ENCODE assay signal across 14 cellular contexts in the genomic region with DNA sequence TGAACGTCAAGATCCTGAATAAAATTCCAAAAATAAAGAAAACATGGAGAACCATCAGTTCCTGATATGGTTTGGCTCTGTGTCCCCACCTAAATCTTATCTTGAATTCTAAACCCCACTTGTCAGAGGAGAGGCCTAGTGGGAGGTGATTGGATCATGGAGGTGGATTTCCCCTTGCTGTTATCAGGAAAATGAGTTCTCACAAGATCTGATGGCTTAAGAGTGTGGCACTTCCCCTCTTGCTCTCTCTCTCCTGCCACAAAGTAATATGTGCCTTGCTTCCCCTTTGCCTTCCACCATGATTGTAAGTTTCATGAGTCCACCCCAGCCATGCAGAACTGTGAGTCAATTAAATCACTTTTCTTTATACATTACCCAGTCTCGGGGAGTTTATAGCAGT.
"Had no signal": no experiment of that assay in that cellular context is flagged by ENCODE, and none has a peak within 500 bp of the region (broad histone marks: within the 10 kb centered on the region; RNA-seq: fewer than 3 reads in every experiment).

No MANE protein-coding gene starts in this region.

- H3K36me3 ChIP-seq: ascending aorta, pancreas, thoracic aorta, upper lobe of right lung had no signal

- DNase-seq: activated CD4-positive, alpha-beta T cell treated with anti-CD3 and anti-CD28 coated beads for 1 hour; activated CD4-positive, alpha-beta T cell treated with anti-CD3 and anti-CD28 coated beads, Interleukin-2, amount 50 U/mL, for 4 hours; activated naive CD4-positive, alpha-beta T cell treated with Interleukin-2 at 50 U/mL for 16 hours; activated naive CD8-positive, alpha-beta T cell treated with anti-CD3 and anti-CD28 coated beads, Interleukin-2, amount 50 U/mL, for 24 hours; effector memory CD4-positive, alpha-beta T cell; head of caudate nucleus; immature natural killer cell; pancreas; stimulated activated CD4-positive, alpha-beta T cell treated with anti-CD3 and anti-CD28 coated beads, Interleukin-2, amount 100 ng/mL, for 24 hours; upper lobe of right lung had no signal

- H3K4me1 ChIP-seq: ascending aorta, pancreas, upper lobe of right lung had no signal

- ATAC-seq: activated naive CD8-positive, alpha-beta T cell treated with anti-CD3 and anti-CD28 coated beads, Interleukin-2, amount 50 U/mL, for 24 hours; activated T-helper 17 cell treated with anti-CD3 and anti-CD28 coated beads, Interleukin-2, amount 50 U/mL, for 72 hours; pancreas; upper lobe of right lung had no signal

- H3K4me3 ChIP-seq: ascending aorta, pancreas, thoracic aorta, upper lobe of right lung had no signal

- H3K27me3 ChIP-seq: ascending aorta, pancreas, upper lobe of right lung had no signal

- H3K27ac ChIP-seq: ascending aorta, epithelial cell of prostate, pancreas, thoracic aorta, upper lobe of right lung had no signal

- H3K9me3 ChIP-seq: ascending aorta, pancreas, thoracic aorta, upper lobe of right lung had no signal
